Comparison of ENCODE assay signal across 8 cellular contexts in genomic region chr1:24744911-24745710, GRCh38. TPM values are rescaled to one million over a fixed set of nuclear protein-coding genes. Genes with fewer than 3 reads are reported as not detected.
A peak's percentile ranks its signal among the peaks of the same experiment; 100 is the strongest.
DNase-seq lines count a peak whose midpoint lies in the region; ATAC-seq and TF ChIP-seq lines count a peak whose summit lies in the region.

CLIC4 (plus strand) TSS chr1:24745447; CDS start chr1:24745554, 107 bp downstream.

- peak; percentile 99 for DNase-seq in NCI-H1436 (lab: John Stamatoyannopoulos, UW)
- peak; percentile 99 to 100 (median 99) for DNase-seq in T-helper 1 cell
- peak; percentile 100 for DNase-seq in adrenal gland
- DNase-seq in heart right ventricle, result peak; percentile 100
- peak; percentile 100 for DNase-seq in posterior vena cava (ENCODE audit: low spot score)
- DNase-seq in upper lobe of right lung, result peak; percentile 100

- TF ChIP-seq POLR2A in adrenal gland (IDR thresholded peaks at IDR 0.05), result peak; percentile 98 to 99

- ATAC-seq in HG02763 (IDR thresholded peaks at IDR 0.05; ENCODE audit: unreplicated experiment), result peak; percentile 65
- peak; percentile 94 to 99 (median 97) for ATAC-seq in heart right ventricle
- ATAC-seq in upper lobe of right lung, result peak; percentile 98

- peaks cover 0 to 23% of the 10 kb centered on the region in 2 donors for H3K4me1 ChIP-seq in adrenal gland (replicated peaks in 1 of 2)
- peaks cover 0 to 63% (median 43%) of the 10 kb centered on the region in 9 donors for H3K4me1 ChIP-seq in heart right ventricle
- H3K4me1 ChIP-seq in upper lobe of right lung, result peaks cover 11% of the 10 kb centered on the region

- H3K27ac ChIP-seq in adrenal gland (peak within 1 kb of the TSS in 4 of 5 donors; percentile 90 to 96 (median 92)), heart right ventricle (peak within 1 kb of the TSS; percentile 94 to 99 (median 96)), upper lobe of right lung (peak within 1 kb of the TSS; percentile 88)

- no peaks in the 10 kb centered on the region for H3K27me3 ChIP-seq in adrenal gland
- H3K27me3 ChIP-seq in heart right ventricle, result no peaks in the 10 kb centered on the region
- H3K27me3 ChIP-seq in upper lobe of right lung, result no peaks in the 10 kb centered on the region

- TF ChIP-seq CTCF in GM12875 (IDR thresholded peaks at IDR 0.05; ENCODE audit: borderline replicate concordance, insufficient read depth, low read depth, low read length), result peak; percentile 6; the same call in 1 of the 2 replicates
- TF ChIP-seq CTCF in adrenal gland (IDR thresholded peaks at IDR 0.05), result peak in 1 of 6 experiments; percentile 20
- peak in 7 of 9 donors; percentile 11 to 72 (median 38) for TF ChIP-seq CTCF in heart right ventricle (IDR thresholded peaks at IDR 0.05)
- no peak for TF ChIP-seq CTCF in upper lobe of right lung (IDR thresholded peaks at IDR 0.05)

- intact Hi-C loops in adrenal gland (cut with DNase I) (no loop called here), heart right ventricle (cut with DNase I) (loop anchor here in 9 of 10 donors (1.0 to 10.0 kb wide), 12 partner anchors 24 to 92 kb away; no protein-coding TSS in a partner anchor), posterior vena cava (cut with DNase I) (loop anchor here in 1 of 2 donors (5.0 kb wide), 1 partner anchor 58 kb away; no protein-coding TSS in a partner anchor), upper lobe of right lung (cut with DNase I) (loop anchor here (10.0 kb wide), 1 partner anchor 50 kb away; no protein-coding TSS in a partner anchor)

- H3K36me3 ChIP-seq in adrenal gland (replicated peaks in 1 of 2), result no peaks in the 10 kb centered on the region
- peaks cover 0 to 3% (median 0%) of the 10 kb centered on the region in 9 donors for H3K36me3 ChIP-seq in heart right ventricle
- H3K36me3 ChIP-seq in upper lobe of right lung, result no peaks in the 10 kb centered on the region

- peak within 1 kb of the TSS; percentile 89 for H3K4me3 ChIP-seq in GM12875 (ENCODE audit: low read depth, low read length)
- H3K4me3 ChIP-seq in adrenal gland, result peak within 1 kb of the TSS; percentile 2 to 100 (median 42)
- peak within 1 kb of the TSS; percentile 80 to 98 (median 94) for H3K4me3 ChIP-seq in heart right ventricle
- peak within 1 kb of the TSS; percentile 82 for H3K4me3 ChIP-seq in upper lobe of right lung

- H3K9me3 ChIP-seq in adrenal gland (replicated peaks in 1 of 3) (no peaks in the 10 kb centered on the region), heart right ventricle (no peaks in the 10 kb centered on the region), upper lobe of right lung (no peaks in the 10 kb centered on the region)

- 0% methylated on average over 1 to 80 of the region's 80 CpGs for WGBS in adrenal gland, 4 donors
- WGBS in heart right ventricle, 2 donors, result 0 to 1% methylated on average over 57 to 80 of the region's 80 CpGs

RNA-seq across cellular contexts. Expression of gene CLIC4, which starts in this region (rescaled TPM):
- 100 to 1,000 TPM in 6 of 8 donors, 10 to 100 TPM in 2; 91.3 to 166 (median 122) TPM for total RNA-seq in adrenal gland
- 100 to 1,000 TPM in 1 of 3 donors, 10 to 100 TPM in 2; 27.5 to 108 (median 32.4) TPM for polyA plus RNA-seq in adrenal gland
- total RNA-seq in heart right ventricle, result 100 to 1,000 TPM; 256 to 511 (median 353) TPM
- 100 to 1,000 TPM in 1 of 2 donors, 10 to 100 TPM in 1; 90.8 to 308 TPM for polyA plus RNA-seq in heart right ventricle
- 100 to 1,000 TPM; 566 to 848 TPM for total RNA-seq in posterior vena cava
- total RNA-seq in upper lobe of right lung, result 200 TPM

Comparison
In these comparisons a context has a peak if more than half of its experiments do, and no peak if none do; other contexts are left out.
1. Peak in every context shown above with its lines: DNase-seq, ATAC-seq, H3K4me3 ChIP-seq and H3K27ac ChIP-seq.
2. H3K4me3 ChIP-seq: peak in every context shown above with its lines; median percentile 94 in heart right ventricle; 89 in GM12875; 82 in upper lobe of right lung; 42 in adrenal gland.
3. intact Hi-C loops: an anchor here in heart right ventricle (1.0 to 10.0 kb wide) and upper lobe of right lung (10.0 kb wide); none called in adrenal gland.